ENCODE assay signal across 8 cellular contexts in genomic region chr5:716738-717137, GRCh38. TPM values are rescaled to one million over a fixed set of nuclear protein-coding genes. Genes with fewer than 3 reads are reported as not detected.
A peak's percentile ranks its signal among the peaks of the same experiment; 100 is the strongest.
DNase-seq lines count a peak whose midpoint lies in the region; ATAC-seq and TF ChIP-seq lines count a peak whose summit lies in the region.
"Not testable (repeated sequence)": the region's sequence is repeated elsewhere in the genome, so short reads cannot be mapped to it uniquely, and the experiment has no call there.

No MANE protein-coding gene starts in this region.

- not testable (repeated sequence) for H3K4me2 ChIP-seq in hepatocyte

- DNase-seq in NCI-H2029 (lab: John Stamatoyannopoulos, UW) (peak; percentile 53), choroid plexus epithelial cell (ENCODE audit: low read depth) (peak; percentile 9), fibroblast of pulmonary artery (ENCODE audit: low read depth) (peak; percentile 44), hepatocyte (ENCODE audit: low spot score) (peak; percentile 25), pons (ENCODE audit: low spot score) (peak; percentile 71)
- not testable (repeated sequence) for DNase-seq in WTC11 (ENCODE audit: low spot score)

- H3K36me3 Mint-ChIP-seq in WTC11, result not testable (repeated sequence)

- not testable (repeated sequence) for H2AFZ ChIP-seq in hepatocyte

- POLR2A ChIA-PET in WTC11 (lab: Charles Lee), result not testable (repeated sequence)

- H3K27me3 Mint-ChIP-seq in WTC11 (ENCODE audit: low read depth), result peaks cover 52% of the 10 kb centered on the region

- TF ChIP-seq RAD21 in liver (IDR thresholded peaks at IDR 0.05), result peak; percentile 12 to 40

- peak overlapping the region; percentile 42 for H3K27ac ChIP-seq in 22Rv1
- H3K27ac ChIP-seq in hepatocyte, result peak overlapping the region; percentile 52
- H3K27ac ChIP-seq in liver (ENCODE audit: low read depth in 1 of 2, low read length in 2 of 2), result peak overlapping the region; percentile 65 to 85

- not testable (repeated sequence) for H3K4me3 ChIP-seq in choroid plexus epithelial cell (ENCODE audit: low read depth, low read length); fibroblast of pulmonary artery (replicated peaks; ENCODE audit: low read depth, low read length); hepatocyte; liver (ENCODE audit: low read depth in 1 of 3, low read length in 3 of 3)

- not testable (repeated sequence) for H3K4me1 ChIP-seq in hepatocyte (ENCODE audit: insufficient read depth)
- H3K4me1 ChIP-seq in liver (ENCODE audit: control insufficient read depth in 4 of 4, insufficient read depth in 4 of 4, low read length in 3 of 4), result peaks cover 0 to 13% (median 7%) of the 10 kb centered on the region in 4 donors

- H3K27ac Mint-ChIP-seq in WTC11, result not testable (repeated sequence)

- not testable (repeated sequence) for H3K27me3 ChIP-seq in hepatocyte; liver (ENCODE audit: control insufficient read depth in 4 of 4, insufficient read depth in 4 of 4, low read length in 3 of 4)

- not testable (repeated sequence) for H3K4me3 Mint-ChIP-seq in WTC11

- not testable (repeated sequence) for TF ChIP-seq CTCF in 22Rv1 (IDR thresholded peaks at IDR 0.05); WTC11 (IDR thresholded peaks at IDR 0.05); choroid plexus epithelial cell (conservative IDR thresholded peaks at IDR 0.05; ENCODE audit: low read depth, low read length); fibroblast of pulmonary artery (IDR thresholded peaks at IDR 0.05; ENCODE audit: low read length, missing control alignments); hepatocyte (IDR thresholded peaks at IDR 0.05; ENCODE audit: poor library complexity); liver (IDR thresholded peaks at IDR 0.05; ENCODE audit: low read depth, low read length, missing input control)

- peak overlapping the region in 1 of 2 donors; percentile 26 for H3K9ac ChIP-seq in liver (ENCODE audit: low read depth in 1 of 2, low read length in 2 of 2)

- H3K9me3 Mint-ChIP-seq in WTC11, result peaks cover 34% of the 10 kb centered on the region

- 58% methylated on average over 4 of the region's 4 CpGs for WGBS in hepatocyte (ENCODE audit: low lambda C conversion rate, missing lambda C conversion rate)
- 23% methylated on average over 4 of the region's 4 CpGs for WGBS in liver

- H4K20me1 ChIP-seq in hepatocyte (ENCODE audit: insufficient read depth, poor library complexity, severe bottlenecking), result not testable (repeated sequence)

- not testable (repeated sequence) for H3K9me2 ChIP-seq in hepatocyte (replicated peaks; ENCODE audit: insufficient read depth)

- H3K4me1 Mint-ChIP-seq in WTC11, result not testable (repeated sequence)

- H3K36me3 ChIP-seq in hepatocyte (replicated peaks; ENCODE audit: insufficient read depth, low read depth); liver (ENCODE audit: control insufficient read depth in 4 of 4, insufficient read depth in 3 of 4, low read depth in 1 of 4, low read length in 3 of 4): not testable (repeated sequence)

- CTCF ChIA-PET in WTC11 (lab: Charles Lee), result not testable (repeated sequence)

- not testable (repeated sequence) for ATAC-seq in WTC11

- not testable (repeated sequence) for H3K9me3 ChIP-seq in hepatocyte (ENCODE audit: low read depth); liver (ENCODE audit: control insufficient read depth in 4 of 4, low read length in 3 of 4)

- H3K79me2 ChIP-seq in hepatocyte, result not testable (repeated sequence)

TF ChIP-seq in WTC11, 78 proteins besides CTCF, POLR2A, EP300 and RAD21:
- TF ChIP-seq GABPB1 (CRISPR knock-in tag; IDR thresholded peaks at IDR 0.05), result peak; percentile 70
TF ChIP-seq in WTC11: peak in this region for 1; not testable (repeated sequence) for 77.

TF ChIP-seq in liver, 16 proteins besides CTCF, POLR2A, EP300 and RAD21:
- TF ChIP-seq JUND (IDR thresholded peaks at IDR 0.05) (peak; percentile 62 to 85), ATF3 (IDR thresholded peaks at IDR 0.05) (peak; percentile 30), HNF4G (IDR thresholded peaks at IDR 0.05) (peak; percentile 9), SP1 (IDR thresholded peaks at IDR 0.05) (peak; percentile 63), HNF4A (conservative IDR thresholded peaks at IDR 0.05) (peak; percentile 69 to 77), YY1 (IDR thresholded peaks at IDR 0.05) (peak; percentile 56), RXRA (IDR thresholded peaks at IDR 0.05) (peak; percentile 45 to 55), ZBTB33 (IDR thresholded peaks at IDR 0.05) (peak; percentile 16), TAF1 (conservative IDR thresholded peaks at IDR 0.05) (peak; percentile 45), FOXA1 (IDR thresholded peaks at IDR 0.05) (peak; percentile 94), FOXA2 (IDR thresholded peaks at IDR 0.05) (peak; percentile 94), REST (IDR thresholded peaks at IDR 0.05) (peak; percentile 63)
TF ChIP-seq in liver: peak in this region for 12; not testable (repeated sequence) for 4.

RNA-seq across cellular contexts. Expression of gene TPPP, which starts 23.6 kb away (rescaled TPM):
- total RNA-seq in WTC11 (2021) (1.8 to 2.1 TPM (median 1.8 TPM) in 3 replicates), hepatocyte (1.6 and 2.0 TPM in 2 replicates), liver (1 to 10 TPM in 1 of 2 donors, under 1 TPM in 1; 0.61 to 2.1 TPM)
- polyA plus RNA-seq in hepatocyte (4.3 and 5.2 TPM in 2 replicates), liver (under 1 TPM; 0.61 to 0.98 TPM)
